ENCODE assay signal across 8 cellular contexts in the genomic region with DNA sequence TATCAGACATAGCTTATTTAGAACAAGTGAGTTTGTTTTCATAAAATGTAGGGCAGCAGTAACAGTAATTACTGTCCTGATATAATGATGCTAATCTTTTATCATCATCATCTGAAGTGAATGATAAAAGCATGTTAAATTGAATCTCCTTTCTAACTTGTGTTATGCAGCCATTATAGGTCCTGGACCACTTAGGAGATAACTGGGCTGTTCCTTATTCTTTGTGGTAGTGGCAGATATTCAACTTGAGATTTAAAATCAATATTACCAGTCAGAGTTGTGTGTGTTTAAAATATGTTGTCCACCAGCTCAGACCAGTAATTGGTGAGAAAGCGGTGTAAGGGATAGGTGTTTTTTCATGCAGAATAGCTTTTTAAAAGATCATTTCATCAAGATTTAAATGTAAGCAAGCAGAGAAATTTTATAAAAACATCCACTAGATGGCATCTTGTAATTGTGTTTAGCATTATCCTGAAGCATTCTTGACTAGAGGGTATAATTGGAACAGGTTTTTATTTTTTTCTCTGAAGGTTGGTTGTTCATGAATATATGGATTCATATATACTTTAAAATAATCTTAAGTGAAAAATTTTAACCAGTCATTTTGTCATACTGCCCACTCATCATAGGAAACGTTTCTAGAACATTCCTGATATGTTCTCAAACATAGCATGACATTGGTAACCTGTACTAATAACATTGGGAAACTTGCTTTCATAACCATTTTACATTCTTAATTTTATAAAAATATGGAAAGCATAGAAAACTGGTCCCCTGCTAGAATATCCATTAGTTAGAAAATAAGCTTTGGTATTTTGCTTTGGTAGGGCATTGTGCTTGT.
DNase-seq lines count a peak whose midpoint lies in the region; ATAC-seq and TF ChIP-seq lines count a peak whose summit lies in the region.

No MANE protein-coding gene starts in this region.

- H3F3A ChIP-seq in PC-9 (ENCODE audit: insufficient read depth, low read depth), result no peaks in the 10 kb centered on the region

- H3K9me2 ChIP-seq in PC-9 (ENCODE audit: insufficient read depth), result no peaks in the 10 kb centered on the region

- intact Hi-C loops in CD8-positive, alpha-beta T cell (cut with DNase I, micrococcal nuclease), result loop anchor here (1.0 to 5.0 kb wide), 6 partner anchors 65 to 801 kb away; no protein-coding TSS in a partner anchor
- intact Hi-C loops in PC-9 (cut with micrococcal nuclease; ENCODE audit: unreplicated experiment), result loop anchor here (5.0 kb wide), 4 partner anchors 171 to 801 kb away; no protein-coding TSS in a partner anchor

- peak overlapping the region; percentile 58 for H3K27ac Mint-ChIP-seq in CD8-positive, alpha-beta T cell

- peak; percentile 74 for TF ChIP-seq CTCF in CD8-positive, alpha-beta T cell (IDR thresholded peaks at IDR 0.05)
- TF ChIP-seq CTCF in PC-9 (conservative IDR thresholded peaks at IDR 0.05) (peak; percentile 86), epithelial cell of proximal tubule (conservative IDR thresholded peaks at IDR 0.05; ENCODE audit: low read depth, low read length) (peak; percentile 48)

- H3K27me3 Mint-ChIP-seq in CD8-positive, alpha-beta T cell (ENCODE audit: low read depth), result no peaks in the 10 kb centered on the region

- BruUV-seq in PC-9 (replicated peaks; lab: Mats Ljungman, UMichigan), result no TSS peak

- CTCF ChIA-PET in CD8-positive, alpha-beta T cell (lab: Charles Lee), result interaction anchor here (0.6 to 7.8 kb wide), 31 partner anchors 8 to 801 kb away, joined by 3 to 82 read pairs (median 5); no protein-coding TSS in a partner anchor
- CTCF ChIA-PET in PC-9 (lab: Charles Lee), result interaction anchor here (0.6 to 1.9 kb wide), 8 partner anchors 51 to 801 kb away, joined by 3 to 6 read pairs (median 4); no protein-coding TSS in a partner anchor

- POLR2A ChIA-PET in CD8-positive, alpha-beta T cell (lab: Charles Lee), result interaction anchor here (0.6 kb wide), 1 partner anchor 70 kb away, joined by 3 read pairs; no protein-coding TSS in a partner anchor
- POLR2A ChIA-PET in PC-9 (lab: Charles Lee; ENCODE audit: unreplicated experiment), result no interaction called here

- H3K4me2 ChIP-seq in PC-9, result no peak overlapping the region

- H3K27ac ChIP-seq in CD8-positive, alpha-beta T cell (ENCODE audit: low read depth, low read length), result no peak overlapping the region
- no peak overlapping the region for H3K27ac ChIP-seq in PC-9

- no peaks in the 10 kb centered on the region for H3K36me3 Mint-ChIP-seq in CD8-positive, alpha-beta T cell

- H3K27me3 ChIP-seq in CD8-positive, alpha-beta T cell (ENCODE audit: insufficient read depth, low read length), result no peaks in the 10 kb centered on the region
- no peaks in the 10 kb centered on the region for H3K27me3 ChIP-seq in PC-9 (ENCODE audit: insufficient read depth, low read depth)

- H3K4me1 ChIP-seq in CD8-positive, alpha-beta T cell (ENCODE audit: insufficient read depth, low read length), result no peaks in the 10 kb centered on the region
- H3K4me1 ChIP-seq in PC-9 (replicated peaks; ENCODE audit: insufficient read depth), result no peaks in the 10 kb centered on the region

- peak; percentile 54 for ATAC-seq in CD8-positive, alpha-beta T cell
- no peak for ATAC-seq in GM19463 (IDR thresholded peaks at IDR 0.05; ENCODE audit: unreplicated experiment)
- ATAC-seq in HG03439 (IDR thresholded peaks at IDR 0.05; ENCODE audit: unreplicated experiment), result no peak

- no peak overlapping the region for H3K4me3 ChIP-seq in CD8-positive, alpha-beta T cell (ENCODE audit: low read depth, low read length)
- H3K4me3 ChIP-seq in PC-9 (no peak overlapping the region), epithelial cell of proximal tubule (ENCODE audit: low read depth, low read length) (no peak overlapping the region)

- H3K4me3 Mint-ChIP-seq in CD8-positive, alpha-beta T cell, result no peak overlapping the region

- no peaks in the 10 kb centered on the region for H3K9me3 Mint-ChIP-seq in CD8-positive, alpha-beta T cell

- peaks cover 41% of the 10 kb centered on the region for H3K4me1 Mint-ChIP-seq in CD8-positive, alpha-beta T cell (ENCODE audit: low read depth)

- H2AFZ ChIP-seq in PC-9, result no peak overlapping the region

- H3K9me3 ChIP-seq in CD8-positive, alpha-beta T cell (ENCODE audit: low read length), result no peaks in the 10 kb centered on the region
- H3K9me3 ChIP-seq in PC-9 (ENCODE audit: insufficient read depth, low read depth), result no peaks in the 10 kb centered on the region

- H3K36me3 ChIP-seq in CD8-positive, alpha-beta T cell (ENCODE audit: insufficient read depth, low read length), result no peaks in the 10 kb centered on the region
- H3K36me3 ChIP-seq in PC-9 (ENCODE audit: low read depth), result no peaks in the 10 kb centered on the region

- no peaks in the 10 kb centered on the region for H3K79me2 ChIP-seq in PC-9 (ENCODE audit: low read depth)

- H4K20me1 ChIP-seq in PC-9 (ENCODE audit: insufficient read depth), result peaks cover 8% of the 10 kb centered on the region; the same call in 1 of the 2 replicates

- DNase-seq in CD8-positive, alpha-beta T cell, result no peak
- DNase-seq in HT1080 (ENCODE audit: low read depth), result peak; percentile 41
- peak in 1 of 2 experiments; percentile 57 for DNase-seq in PC-9
- no peak for DNase-seq in epithelial cell of proximal tubule (ENCODE audit: low read depth)
- DNase-seq in renal cortical epithelial cell (ENCODE audit: low read depth), result peak; percentile 65
- DNase-seq in activated CD4-positive, alpha-beta T cell treated with anti-CD3 and anti-CD28 coated beads for 4 hours, result no peak

Comparison
In these comparisons a context has a peak if more than half of its experiments do, and no peak if none do; other contexts are left out.
1. DNase-seq: peak in HT1080 (single experiment) and renal cortical epithelial cell (single experiment); none in CD8-positive, alpha-beta T cell (0 of 7), epithelial cell of proximal tubule (single experiment) and activated CD4-positive, alpha-beta T cell treated with anti-CD3 and anti-CD28 coated beads for 4 hours (0 of 2).
2. Peak in every context shown above with its lines, with median percentiles within 50 percentile points of each other: CTCF ChIP-seq.